In the genomic region with DNA sequence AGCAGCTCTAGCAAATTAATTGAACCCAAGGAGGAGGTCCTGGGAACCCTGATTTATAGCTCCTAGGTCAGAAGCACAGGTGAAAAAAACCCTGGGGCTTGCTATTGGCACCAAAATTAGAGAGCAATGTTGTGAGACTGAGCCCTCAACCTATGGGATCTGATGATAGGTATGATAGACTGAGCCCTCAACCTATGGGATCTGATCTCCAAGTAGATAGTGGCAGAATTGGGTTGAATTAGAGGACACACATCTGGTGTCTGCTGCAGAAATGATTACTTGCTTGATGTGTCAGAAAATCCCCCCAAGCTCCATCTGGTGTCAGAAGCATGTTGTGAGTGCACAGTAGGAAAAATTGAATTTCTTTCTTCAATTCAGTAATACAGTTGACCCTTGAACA, we compare ENCODE assay signal across 20 cellular contexts.
DNase-seq lines count a peak whose midpoint lies in the region; FAIRE-seq and TF ChIP-seq lines count a peak whose summit lies in the region.
"Had no signal": no experiment of that assay in that cellular context is flagged by ENCODE, and none has a peak within 500 bp of the region (broad histone marks: within the 10 kb centered on the region; RNA-seq: fewer than 3 reads in every experiment).

No MANE protein-coding gene starts in this region.

- peak; percentile 32 for FAIRE-seq in D721Med (lab: Jason Lieb, UNC)
- FAIRE-seq: GM12892, GM18507 had no signal

- TF ChIP-seq CTCF in D721Med (IDR thresholded peaks at IDR 0.05; ENCODE audit: insufficient read depth, missing control alignments) (no peak), fibroblast of villous mesenchyme (IDR thresholded peaks at IDR 0.05; ENCODE audit: insufficient read depth, low read depth, low read length) (no peak)

- no peaks in the 10 kb centered on the region; the same call in 1 of the 2 replicates for H3K9me3 ChIP-seq in MG63
- H3K9me3 ChIP-seq: BLaER1 had no signal

- H3K27me3 ChIP-seq in MG63 = peaks cover 3% of the 10 kb centered on the region; the same call in 1 of the 2 replicates
- H3K27me3 ChIP-seq: BLaER1 had no signal

- no peaks in the 10 kb centered on the region for H3K36me3 ChIP-seq in MG63
- H3K36me3 ChIP-seq: BLaER1 had no signal

- DNase-seq in D721Med (ENCODE audit: insufficient read length, low spot score) (no peak), HEK293T (ENCODE audit: extremely low spot score) (no peak), NCI-H69 (lab: John Stamatoyannopoulos, UW) (peak; percentile 97), fibroblast of villous mesenchyme (ENCODE audit: low read depth) (peak; percentile 19), MG63 (no peak), activated gamma-delta T cell treated with Interleukin-2 at 50 U/mL for 16 hours (no peak)
- DNase-seq in activated T-cell treated with anti-CD3 and anti-CD28 coated beads, Interleukin-2, amount 50 U/mL, for 1 hour = no peak
- DNase-seq: CD4-positive, alpha-beta memory T cell; NCI-H1105; NCI-H187 treated with DMSO at 0.1 percent for 48 hours; NCI-H510A; NK-92 treated with Interleukin-12 subunit alpha and Interleukin-12 subunit beta, amount 100 ng/mL, for 24 hours; OCI-M1; Right ventricle myocardium superior; T-cell had no signal

- no peak overlapping the region for H3K4me3 ChIP-seq in fibroblast of villous mesenchyme (ENCODE audit: low read depth, low read length)
- no peak overlapping the region for H3K4me3 ChIP-seq in MG63
- H3K4me3 ChIP-seq: BLaER1, GM23338, SK-N-MC had no signal

- POLR2A ChIA-PET in HEK293T (lab: Yijun Ruan, JAX) = no interaction called here

- CTCF ChIA-PET in HEK293T (lab: Yijun Ruan, JAX) = interaction anchor here (1.0 kb wide), 1 partner anchor 514 kb away, joined by 4 read pairs; a partner anchor contains a TSS

TF ChIP-seq in HEK293T, 16 proteins besides CTCF, POLR2A, EP300 and RAD21:
- TF ChIP-seq FOXM1 (IDR thresholded peaks at IDR 0.05; ENCODE audit: borderline replicate concordance) = no peak
- TF ChIP-seq, protein P1, sequence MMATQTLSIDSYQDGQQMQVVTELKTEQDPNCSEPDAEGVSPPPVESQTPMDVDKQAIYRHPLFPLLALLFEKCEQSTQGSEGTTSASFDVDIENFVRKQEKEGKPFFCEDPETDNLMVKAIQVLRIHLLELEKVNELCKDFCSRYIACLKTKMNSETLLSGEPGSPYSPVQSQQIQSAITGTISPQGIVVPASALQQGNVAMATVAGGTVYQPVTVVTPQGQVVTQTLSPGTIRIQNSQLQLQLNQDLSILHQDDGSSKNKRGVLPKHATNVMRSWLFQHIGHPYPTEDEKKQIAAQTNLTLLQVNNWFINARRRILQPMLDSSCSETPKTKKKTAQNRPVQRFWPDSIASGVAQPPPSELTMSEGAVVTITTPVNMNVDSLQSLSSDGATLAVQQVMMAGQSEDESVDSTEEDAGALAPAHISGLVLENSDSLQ (IDR thresholded peaks at IDR 0.05) = peak; percentile 92
TF ChIP-seq in HEK293T: peak in this region for 1.

Comparison
In these comparisons a context has a peak if more than half of its experiments do, and no peak if none do; other contexts are left out.
1. DNase-seq: peak in NCI-H69 (single experiment) and fibroblast of villous mesenchyme (single experiment); none in D721Med (single experiment), HEK293T (single experiment), MG63 (single experiment), activated gamma-delta T cell treated with Interleukin-2 at 50 U/mL for 16 hours (single experiment) and activated T-cell treated with anti-CD3 and anti-CD28 coated beads, Interleukin-2, amount 50 U/mL, for 1 hour (single experiment).